14 cellular contexts compared by ENCODE assay signal in the genomic region with DNA sequence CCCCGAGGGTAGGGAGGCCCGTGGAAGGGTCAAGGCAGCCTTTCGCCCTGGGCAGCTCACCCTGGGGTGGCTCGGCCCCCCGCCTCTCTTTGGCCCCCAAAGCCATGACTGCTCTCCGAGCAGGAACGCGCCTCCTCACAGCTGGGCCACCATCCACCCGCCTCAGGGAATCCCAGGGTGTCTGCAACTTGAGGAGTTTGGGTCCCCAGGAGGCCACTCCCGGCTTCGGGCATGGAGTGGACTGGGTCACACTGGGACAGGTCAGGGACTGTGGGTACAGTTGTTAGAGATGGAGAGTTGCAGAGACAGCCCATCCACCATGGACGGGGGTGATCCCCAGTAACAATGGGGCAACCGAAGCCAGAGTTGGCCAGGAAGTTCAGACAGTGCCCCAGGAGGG. TPM values are rescaled to one million over a fixed set of nuclear protein-coding genes. Genes with fewer than 3 reads are reported as not detected.
"Had no signal": no experiment of that assay in that cellular context is flagged by ENCODE, and none has a peak within 500 bp of the region (broad histone marks: within the 10 kb centered on the region; RNA-seq: fewer than 3 reads in every experiment).

No MANE protein-coding gene starts in this region.

RNA-seq across cellular contexts. Expression of a gene that starts 19.8 kb away (rescaled TPM):
- total RNA-seq: stomach, subcutaneous adipose tissue, suprapubic skin, temporal lobe, thoracic aorta, thyroid gland, tibial nerve, transverse colon, upper lobe of left lung, upper lobe of right lung, ureter, urinary bladder, uterus, vagina had no signal
